ENCODE assay signal across 24 cellular contexts in the genomic region with DNA sequence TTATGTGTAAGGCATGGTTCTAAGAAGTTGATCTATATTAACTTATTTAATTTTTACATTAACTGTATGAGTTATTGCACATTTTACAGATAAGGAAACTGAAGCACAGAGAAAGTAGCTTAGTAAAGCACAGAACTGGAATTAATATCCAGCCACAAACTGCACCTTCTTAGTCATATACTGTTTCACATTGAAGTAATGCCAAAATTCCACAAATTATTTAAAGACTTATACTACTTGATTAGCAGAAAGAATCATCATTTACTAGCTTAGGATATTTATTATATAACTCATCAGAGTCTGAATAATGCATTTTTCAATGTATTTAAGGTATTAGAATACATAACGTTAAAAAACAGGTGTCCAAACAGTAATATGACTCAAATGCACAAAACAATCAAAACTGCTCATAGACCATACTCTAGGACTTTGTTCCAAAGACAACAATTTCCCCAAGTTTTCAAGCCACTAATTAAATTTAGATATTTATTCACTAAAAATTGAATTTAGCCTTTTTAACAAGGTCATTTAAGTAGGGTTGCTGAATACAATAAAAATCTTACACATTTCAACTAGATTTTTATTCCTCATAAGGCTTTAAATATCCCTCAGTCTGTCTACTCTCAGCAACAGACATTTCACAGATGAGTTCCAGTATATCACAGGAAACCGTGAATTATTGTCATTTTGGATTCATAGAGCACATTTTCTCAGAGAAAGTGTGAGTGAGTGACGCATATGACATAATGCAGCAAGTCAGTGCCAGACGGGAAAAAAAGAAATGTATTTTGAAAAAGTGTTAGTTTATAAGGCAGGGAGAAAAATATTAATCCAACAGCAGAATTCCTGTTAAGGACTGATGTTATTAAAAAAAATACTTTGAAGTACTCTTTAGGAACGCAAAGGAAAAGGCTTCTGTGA.
DNase-seq lines count a peak whose midpoint lies in the region; ATAC-seq and TF ChIP-seq lines count a peak whose summit lies in the region.
"Had no signal": no experiment of that assay in that cellular context is flagged by ENCODE, and none has a peak within 500 bp of the region (broad histone marks: within the 10 kb centered on the region; RNA-seq: fewer than 3 reads in every experiment).

No MANE protein-coding gene starts in this region.

- DNase-seq in cardiac muscle cell (ENCODE audit: low read depth in 1 of 2, low spot score in 1 of 2) (no peak), heart right ventricle (no peak), astrocyte of the hippocampus (ENCODE audit: low read depth, low spot score) (peak; percentile 28), foreskin keratinocyte (peak; percentile 22 to 32), tibial artery (no peak), SK-N-DZ (ENCODE audit: low spot score) (no peak)
- DNase-seq: 8988T; ACHN; BE2C; CD8-positive, alpha-beta memory T cell; DMS 273 treated with DMSO at 0.1 percent for 48 hours; DMS79; EL; GDM1; GOT3; HFFc6; Karpas-422; NCI-H2029; NCI-H446 treated with DMSO at 0.1 percent for 48 hours; NCI-H526 treated with DMSO at 0.1 percent for 48 hours; Peyer's patch; SJCRH30 had no signal

- intact Hi-C loops in heart right ventricle (cut with DNase I) (loop anchor here in 1 of 10 donors (10.0 kb wide), 1 partner anchor 356 kb away; no protein-coding TSS in a partner anchor), tibial artery (cut with DNase I; ENCODE audit: low total_unique reads) (no loop called here)

- H3K27ac ChIP-seq in cardiac muscle cell (peak overlapping the region; percentile 75), heart right ventricle (no peak overlapping the region), foreskin keratinocyte (no peak overlapping the region), tibial artery (no peak overlapping the region)
- H3K27ac ChIP-seq: Peyer's patch, SJCRH30 had no signal

- H3K4me1 ChIP-seq in cardiac muscle cell (ENCODE audit: low read depth), result peaks cover 62% of the 10 kb centered on the region
- no peaks in the 10 kb centered on the region for H3K4me1 ChIP-seq in heart right ventricle
- H3K4me1 ChIP-seq in foreskin keratinocyte, result no peaks in the 10 kb centered on the region
- no peaks in the 10 kb centered on the region for H3K4me1 ChIP-seq in tibial artery
- H3K4me1 ChIP-seq: BE2C, HAP-1, Peyer's patch had no signal

- 36 to 55% methylated on average over 5 of the region's 5 CpGs for WGBS in heart right ventricle, 2 donors

- no peak for ATAC-seq in heart right ventricle
- no peak for ATAC-seq in foreskin keratinocyte
- ATAC-seq in HG03442 (IDR thresholded peaks at IDR 0.05; ENCODE audit: unreplicated experiment), result no peak

- no peaks in the 10 kb centered on the region for H3K27me3 ChIP-seq in cardiac muscle cell
- no peaks in the 10 kb centered on the region for H3K27me3 ChIP-seq in heart right ventricle
- H3K27me3 ChIP-seq in foreskin keratinocyte, result no peaks in the 10 kb centered on the region
- no peaks in the 10 kb centered on the region for H3K27me3 ChIP-seq in tibial artery
- H3K27me3 ChIP-seq: BE2C, Peyer's patch, SJCRH30 had no signal

- no peaks in the 10 kb centered on the region for H3K36me3 ChIP-seq in cardiac muscle cell
- no peaks in the 10 kb centered on the region for H3K36me3 ChIP-seq in heart right ventricle
- no peaks in the 10 kb centered on the region for H3K36me3 ChIP-seq in tibial artery
- H3K36me3 ChIP-seq: BE2C, HAP-1, Peyer's patch, SJCRH30 had no signal

- H3K4me3 ChIP-seq in cardiac muscle cell (peak overlapping the region; percentile 39), heart right ventricle (no peak overlapping the region), tibial artery (no peak overlapping the region)
- H3K4me3 ChIP-seq: HAP-1, Peyer's patch, SJCRH30 had no signal

- TF ChIP-seq CTCF in cardiac muscle cell (IDR thresholded peaks at IDR 0.05; ENCODE audit: low read depth, low read length), result no peak
- TF ChIP-seq CTCF in heart right ventricle (IDR thresholded peaks at IDR 0.05), result no peak
- TF ChIP-seq CTCF in foreskin keratinocyte (conservative IDR thresholded peaks at IDR 0.05), result no peak
- TF ChIP-seq CTCF in tibial artery (IDR thresholded peaks at IDR 0.05), result no peak

- no peaks in the 10 kb centered on the region for H3K9me3 ChIP-seq in cardiac muscle cell (ENCODE audit: low read depth)
- no peaks in the 10 kb centered on the region for H3K9me3 ChIP-seq in heart right ventricle
- H3K9me3 ChIP-seq in tibial artery, result no peaks in the 10 kb centered on the region
- H3K9me3 ChIP-seq: BE2C, HAP-1, Peyer's patch, SJCRH30 had no signal

Comparison
In these comparisons a context has a peak if more than half of its experiments do, and no peak if none do; other contexts are left out.
1. DNase-seq: peak in astrocyte of the hippocampus (single experiment) and foreskin keratinocyte (2 of 2); none in cardiac muscle cell (0 of 2), heart right ventricle (0 of 2), tibial artery (0 of 2) and SK-N-DZ (single experiment).